ENCODE assay signal across 8 cellular contexts in the genomic region with DNA sequence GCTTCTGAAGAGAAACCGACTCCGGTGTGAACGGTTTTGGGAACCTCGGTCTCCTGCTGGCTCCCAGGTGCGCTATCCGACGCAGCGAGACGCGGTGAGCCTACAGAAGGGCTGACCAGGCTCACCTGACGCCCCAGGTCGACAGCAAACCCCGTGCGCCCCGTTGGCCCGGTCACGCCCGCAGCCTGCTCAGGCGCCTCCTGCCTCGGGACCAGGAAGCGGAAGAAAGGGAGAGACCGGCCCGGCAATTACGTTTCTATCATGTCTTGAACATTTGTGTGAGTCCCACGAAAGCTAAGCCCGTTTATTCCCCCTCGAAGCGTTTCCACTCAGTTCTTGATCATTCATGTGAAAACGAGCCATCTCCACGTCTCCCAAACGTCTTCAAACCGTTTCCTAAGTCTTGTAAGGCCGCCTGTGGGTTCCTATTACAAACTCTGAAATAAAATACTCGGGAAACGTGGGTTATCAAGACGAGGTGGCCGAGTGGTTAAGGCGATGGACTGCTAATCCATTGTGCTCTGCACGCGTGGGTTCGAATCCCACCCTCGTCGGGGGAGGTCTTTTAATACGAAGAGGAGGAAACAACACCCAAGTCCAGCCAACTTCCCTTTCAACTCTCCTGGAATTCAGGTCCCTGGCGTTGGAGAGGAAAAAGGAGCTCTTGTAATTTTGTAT.
DNase-seq lines count a peak whose midpoint lies in the region; ATAC-seq, FAIRE-seq and TF ChIP-seq lines count a peak whose summit lies in the region.

No MANE protein-coding gene starts in this region.

- no peak for TF ChIP-seq CTCF in GM12878 (IDR thresholded peaks at IDR 0.05 in 2 of 3, conservative IDR thresholded peaks at IDR 0.05 in 1 of 3; ENCODE audit: control insufficient read depth in 2 of 3, extremely low read depth in 1 of 3, insufficient read depth in 1 of 3, low read depth in 3 of 3, low read length in 3 of 3)
- TF ChIP-seq CTCF in kidney epithelial cell (IDR thresholded peaks at IDR 0.05; ENCODE audit: insufficient read depth, low read length, poor library complexity, severe bottlenecking), result no peak

- peak overlapping the region; percentile 84 for H3K4me2 ChIP-seq in GM12878 (ENCODE audit: control insufficient read depth, insufficient read depth)

- DNase-seq in ELF-1 (ENCODE audit: low read depth, low spot score) (peak; percentile 66), NCI-H446 treated with DMSO at 0.1 percent for 48 hours (lab: John Stamatoyannopoulos, UW) (peak; percentile 25), GM12878 (ENCODE audit: low read depth, low spot score) (no peak), kidney epithelial cell (ENCODE audit: low read depth) (no peak), NCI-H226 (no peak), NCI-H748 treated with DMSO at 0.1 percent for 48 hours (lab: John Stamatoyannopoulos, UW) (no peak), DMS153 (lab: John Stamatoyannopoulos, UW) (no peak)
- DNase-seq in stimulated activated CD4-positive, alpha-beta T cell treated with anti-CD3 and anti-CD28 coated beads, Interleukin-2, amount 100 ng/mL, for 48 hours, result peak; percentile 39 to 46

- H3K79me2 ChIP-seq in GM12878 (ENCODE audit: control insufficient read depth, insufficient read depth, low read length), result no peaks in the 10 kb centered on the region

- TF ChIP-seq POLR2A in GM12878 (IDR thresholded peaks at IDR 0.05; ENCODE audit: low read depth, low read length), result peak; percentile 38; the same call in 1 of the 2 replicates

- TF ChIP-seq RAD21 in GM12878 (IDR thresholded peaks at IDR 0.05; ENCODE audit: insufficient read depth, low read depth, low read length), result no peak

- SMC1A ChIA-PET in GM12878 (lab: Charles Lee; ENCODE audit: uncharacterized antibody, unreplicated experiment), result no interaction called here

- RAD21 ChIA-PET in GM12878 (lab: Charles Lee; ENCODE audit: unreplicated experiment), result no interaction called here

- H3K4me3 ChIP-seq in GM12878 (peak overlapping the region; percentile 65), kidney epithelial cell (ENCODE audit: low read depth, low read length) (peak overlapping the region; percentile 49)

- POLR2A ChIA-PET in GM12878 (lab: Charles Lee), result no interaction called here

- 21% methylated on average over 45 of the region's 45 CpGs for WGBS in GM12878 (ENCODE audit: insufficient coverage, insufficient replicate concordance, low lambda C conversion rate, missing lambda C conversion rate)

- BruUV-seq in GM12878 (replicated peaks; lab: Mats Ljungman, UMichigan), result no TSS peak

- peak overlapping the region; percentile 76 for H2AFZ ChIP-seq in GM12878 (ENCODE audit: control insufficient read depth, low read depth, low read length)

- CTCF ChIA-PET in GM12878 (lab: Yijun Ruan, JAX), result no interaction called here

- no peaks in the 10 kb centered on the region for H4K20me1 ChIP-seq in GM12878 (ENCODE audit: control insufficient read depth, insufficient read depth)

- no peak overlapping the region for H3K27ac ChIP-seq in GM12878 (ENCODE audit: control insufficient read depth, insufficient read depth)

- no peak for TF ChIP-seq EP300 in GM12878 (IDR thresholded peaks at IDR 0.05; ENCODE audit: borderline replicate concordance in 1 of 2, control insufficient read depth in 1 of 2, low read depth in 2 of 2, low read length in 2 of 2)

- H3K4me1 ChIP-seq in GM12878 (ENCODE audit: control insufficient read depth, insufficient read depth, low read length), result no peaks in the 10 kb centered on the region

- ATAC-seq in GM12878, result no peak

- H3K27me3 ChIP-seq in GM12878 (replicated peaks in 1 of 2; ENCODE audit: control insufficient read depth in 2 of 2, insufficient read depth in 2 of 2, low read length in 1 of 2) (no peaks in the 10 kb centered on the region), kidney epithelial cell (ENCODE audit: control insufficient read depth, insufficient read depth, low read length) (no peaks in the 10 kb centered on the region)

- FAIRE-seq in GM12878 (lab: Jason Lieb, UNC), result no peak

- H3K36me3 ChIP-seq in GM12878 (ENCODE audit: control insufficient read depth in 2 of 2, insufficient read depth in 2 of 2, low read length in 1 of 2) (no peaks in the 10 kb centered on the region), kidney epithelial cell (ENCODE audit: control insufficient read depth, insufficient read depth, low read length) (no peaks in the 10 kb centered on the region)

- in situ Hi-C loops in GM12878 (cut with MboI), result no loop called here

- intact Hi-C loops in GM12878 (cut with micrococcal nuclease; ENCODE audit: unreplicated experiment), result no loop called here

- H3K9ac ChIP-seq in GM12878 (ENCODE audit: control insufficient read depth, insufficient read depth, low read length), result peak overlapping the region; percentile 55

- H3K9me3 ChIP-seq in GM12878 (replicated peaks; ENCODE audit: control insufficient read depth, insufficient read depth, low read length), result no peaks in the 10 kb centered on the region; the same call in 2 of the 3 replicates

TF ChIP-seq in GM12878, 131 proteins besides CTCF, POLR2A, EP300 and RAD21 (continues in another document):
- TF ChIP-seq, protein P1, sequence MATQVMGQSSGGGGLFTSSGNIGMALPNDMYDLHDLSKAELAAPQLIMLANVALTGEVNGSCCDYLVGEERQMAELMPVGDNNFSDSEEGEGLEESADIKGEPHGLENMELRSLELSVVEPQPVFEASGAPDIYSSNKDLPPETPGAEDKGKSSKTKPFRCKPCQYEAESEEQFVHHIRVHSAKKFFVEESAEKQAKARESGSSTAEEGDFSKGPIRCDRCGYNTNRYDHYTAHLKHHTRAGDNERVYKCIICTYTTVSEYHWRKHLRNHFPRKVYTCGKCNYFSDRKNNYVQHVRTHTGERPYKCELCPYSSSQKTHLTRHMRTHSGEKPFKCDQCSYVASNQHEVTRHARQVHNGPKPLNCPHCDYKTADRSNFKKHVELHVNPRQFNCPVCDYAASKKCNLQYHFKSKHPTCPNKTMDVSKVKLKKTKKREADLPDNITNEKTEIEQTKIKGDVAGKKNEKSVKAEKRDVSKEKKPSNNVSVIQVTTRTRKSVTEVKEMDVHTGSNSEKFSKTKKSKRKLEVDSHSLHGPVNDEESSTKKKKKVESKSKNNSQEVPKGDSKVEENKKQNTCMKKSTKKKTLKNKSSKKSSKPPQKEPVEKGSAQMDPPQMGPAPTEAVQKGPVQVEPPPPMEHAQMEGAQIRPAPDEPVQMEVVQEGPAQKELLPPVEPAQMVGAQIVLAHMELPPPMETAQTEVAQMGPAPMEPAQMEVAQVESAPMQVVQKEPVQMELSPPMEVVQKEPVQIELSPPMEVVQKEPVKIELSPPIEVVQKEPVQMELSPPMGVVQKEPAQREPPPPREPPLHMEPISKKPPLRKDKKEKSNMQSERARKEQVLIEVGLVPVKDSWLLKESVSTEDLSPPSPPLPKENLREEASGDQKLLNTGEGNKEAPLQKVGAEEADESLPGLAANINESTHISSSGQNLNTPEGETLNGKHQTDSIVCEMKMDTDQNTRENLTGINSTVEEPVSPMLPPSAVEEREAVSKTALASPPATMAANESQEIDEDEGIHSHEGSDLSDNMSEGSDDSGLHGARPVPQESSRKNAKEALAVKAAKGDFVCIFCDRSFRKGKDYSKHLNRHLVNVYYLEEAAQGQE (IDR thresholded peaks at IDR 0.05; ENCODE audit: low read depth, low read length), result no peak
- no peak for TF ChIP-seq MYB (IDR thresholded peaks at IDR 0.05; ENCODE audit: borderline replicate concordance, low read depth, low read length)
- no peak for TF ChIP-seq RFX5 (IDR thresholded peaks at IDR 0.05; ENCODE audit: low read depth, low read length)
- no peak for TF ChIP-seq RCOR1 (conservative IDR thresholded peaks at IDR 0.05; ENCODE audit: low read depth, low read length)
- TF ChIP-seq, protein P2, sequence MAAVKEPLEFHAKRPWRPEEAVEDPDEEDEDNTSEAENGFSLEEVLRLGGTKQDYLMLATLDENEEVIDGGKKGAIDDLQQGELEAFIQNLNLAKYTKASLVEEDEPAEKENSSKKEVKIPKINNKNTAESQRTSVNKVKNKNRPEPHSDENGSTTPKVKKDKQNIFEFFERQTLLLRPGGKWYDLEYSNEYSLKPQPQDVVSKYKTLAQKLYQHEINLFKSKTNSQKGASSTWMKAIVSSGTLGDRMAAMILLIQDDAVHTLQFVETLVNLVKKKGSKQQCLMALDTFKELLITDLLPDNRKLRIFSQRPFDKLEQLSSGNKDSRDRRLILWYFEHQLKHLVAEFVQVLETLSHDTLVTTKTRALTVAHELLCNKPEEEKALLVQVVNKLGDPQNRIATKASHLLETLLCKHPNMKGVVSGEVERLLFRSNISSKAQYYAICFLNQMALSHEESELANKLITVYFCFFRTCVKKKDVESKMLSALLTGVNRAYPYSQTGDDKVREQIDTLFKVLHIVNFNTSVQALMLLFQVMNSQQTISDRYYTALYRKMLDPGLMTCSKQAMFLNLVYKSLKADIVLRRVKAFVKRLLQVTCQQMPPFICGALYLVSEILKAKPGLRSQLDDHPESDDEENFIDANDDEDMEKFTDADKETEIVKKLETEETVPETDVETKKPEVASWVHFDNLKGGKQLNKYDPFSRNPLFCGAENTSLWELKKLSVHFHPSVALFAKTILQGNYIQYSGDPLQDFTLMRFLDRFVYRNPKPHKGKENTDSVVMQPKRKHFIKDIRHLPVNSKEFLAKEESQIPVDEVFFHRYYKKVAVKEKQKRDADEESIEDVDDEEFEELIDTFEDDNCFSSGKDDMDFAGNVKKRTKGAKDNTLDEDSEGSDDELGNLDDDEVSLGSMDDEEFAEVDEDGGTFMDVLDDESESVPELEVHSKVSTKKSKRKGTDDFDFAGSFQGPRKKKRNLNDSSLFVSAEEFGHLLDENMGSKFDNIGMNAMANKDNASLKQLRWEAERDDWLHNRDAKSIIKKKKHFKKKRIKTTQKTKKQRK (IDR thresholded peaks at IDR 0.05; ENCODE audit: low read depth, low read length), result no peak
- TF ChIP-seq ESRRA (IDR thresholded peaks at IDR 0.05; ENCODE audit: low read length), result no peak
- TF ChIP-seq KAT2A (conservative IDR thresholded peaks at IDR 0.05; ENCODE audit: control insufficient read depth, low read depth, low read length), result no peak
- no peak for TF ChIP-seq JUND (IDR thresholded peaks at IDR 0.05; ENCODE audit: low read depth, low read length)
- no peak for TF ChIP-seq KDM1A (IDR thresholded peaks at IDR 0.05; ENCODE audit: borderline replicate concordance)
- TF ChIP-seq EZH2 (IDR thresholded peaks at IDR 0.05; ENCODE audit: borderline replicate concordance, control insufficient read depth, low read depth, low read length), result no peak

Comparison
In these comparisons a context has a peak if more than half of its experiments do, and no peak if none do; other contexts are left out.
1. DNase-seq: peak in ELF-1 (single experiment), NCI-H446 treated with DMSO at 0.1 percent for 48 hours (single experiment) and stimulated activated CD4-positive, alpha-beta T cell treated with anti-CD3 and anti-CD28 coated beads, Interleukin-2, amount 100 ng/mL, for 48 hours (2 of 2); none in GM12878 (single experiment), kidney epithelial cell (single experiment), NCI-H226 (single experiment), NCI-H748 treated with DMSO at 0.1 percent for 48 hours (single experiment) and DMS153 (single experiment).